In the genomic region with DNA sequence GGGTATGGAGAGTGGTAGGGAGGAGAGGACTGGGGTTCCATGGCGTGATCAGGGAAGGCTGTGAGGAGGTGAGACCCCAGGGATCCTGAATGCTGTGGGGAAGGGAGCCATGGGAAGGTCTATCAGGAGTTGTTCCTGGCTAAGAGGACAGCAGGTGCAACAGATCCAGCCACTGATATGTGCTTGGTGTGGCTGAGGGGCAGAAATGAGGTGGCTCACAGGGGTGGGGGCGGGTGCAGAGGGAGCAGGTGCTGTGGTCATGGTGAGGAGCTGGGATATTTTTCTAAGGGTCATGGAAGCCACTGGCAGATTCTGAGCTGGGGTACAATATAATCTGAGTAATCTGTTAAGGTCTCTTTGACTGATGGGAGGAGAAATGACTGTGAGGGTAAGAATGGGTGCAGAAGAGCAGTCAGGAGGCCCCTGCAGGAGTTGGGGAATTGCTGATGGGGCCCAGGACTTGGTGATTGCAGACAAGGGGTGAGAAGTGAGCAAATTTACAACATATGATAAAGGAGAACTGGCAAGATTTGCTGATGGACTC, we compare ENCODE assay signal across 21 cellular contexts. TPM values are rescaled to one million over a fixed set of nuclear protein-coding genes. Genes with fewer than 3 reads are reported as not detected.
"Had no signal": no experiment of that assay in that cellular context is flagged by ENCODE, and none has a peak within 500 bp of the region (broad histone marks: within the 10 kb centered on the region; RNA-seq: fewer than 3 reads in every experiment).

No MANE protein-coding gene starts in this region.

- H3K4me1 ChIP-seq: lower lobe of right lung, pancreas, right atrium auricular region, tibial nerve, upper lobe of right lung, uterus had no signal

- H3K27ac ChIP-seq: dorsolateral prefrontal cortex, lower lobe of right lung, neutrophil, pancreas, right atrium auricular region, thoracic aorta, tibial nerve, upper lobe of right lung, uterus had no signal

- H3K9me3 ChIP-seq: lower lobe of right lung, neutrophil, pancreas, right atrium auricular region, thoracic aorta, tibial nerve, upper lobe of right lung, uterus had no signal

- H3K4me3 ChIP-seq: dorsolateral prefrontal cortex, lower lobe of right lung, pancreas, right atrium auricular region, thoracic aorta, tibial nerve, upper lobe of right lung, uterus had no signal

- H3K36me3 ChIP-seq: lower lobe of right lung, neutrophil, pancreas, right atrium auricular region, thoracic aorta, upper lobe of right lung, uterus had no signal

- H3K27me3 ChIP-seq: dorsolateral prefrontal cortex, neutrophil, pancreas, right atrium auricular region, tibial nerve, upper lobe of right lung, uterus had no signal

- DNase-seq: dorsolateral prefrontal cortex; effector CD4-positive, alpha-beta T cell; head of caudate nucleus; left ventricle myocardium superior; lower lobe of right lung; midbrain; naive thymus-derived CD8-positive, alpha-beta T cell; pancreas; stimulated activated CD4-positive, alpha-beta T cell treated with anti-CD3 and anti-CD28 coated beads, Interleukin-2, amount 100 ng/mL, for 24 hours; stimulated activated CD4-positive, alpha-beta T cell treated with anti-CD3 and anti-CD28 coated beads, Interleukin-4, amount 100 ng/mL, for 24 hours; stimulated activated naive CD8-positive, alpha-beta T cell treated with anti-CD3 and anti-CD28 coated beads, Interleukin-15, Interleukin-2, amounts not matched to agents 100 U/mL and 50 U/mL, for 24 hours; substantia nigra; upper lobe of right lung; uterus had no signal

- ATAC-seq: left ventricle myocardium superior; lower lobe of right lung; naive thymus-derived CD8-positive, alpha-beta T cell; pancreas; sciatic nerve; stimulated activated memory B cell treated with anti-CD40 and anti-IgM and Interleukin-4, amounts not matched to agents 10 μg/mL and 1 μg/mL and 100 μg/mL, for 72 hours; stimulated activated naive CD8-positive, alpha-beta T cell treated with anti-CD3 and anti-CD28 coated beads, Interleukin-15, Interleukin-2, amounts not matched to agents 100 U/mL and 50 U/mL, for 24 hours; upper lobe of right lung had no signal

RNA-seq across cellular contexts. Expression of a gene that starts 31.3 kb away (rescaled TPM):
- total RNA-seq: upper lobe of right lung had no signal
- polyA plus RNA-seq: naive thymus-derived CD8-positive, alpha-beta T cell; neural cell had no signal

RNA-seq across cellular contexts. Expression of a gene that starts 54.9 kb away (rescaled TPM):
- polyA plus RNA-seq: naive thymus-derived CD8-positive, alpha-beta T cell had no signal
